35 cellular contexts compared by ENCODE assay signal in genomic region chr4:136471051-136471450, GRCh38.
"Had no signal": no experiment of that assay in that cellular context is flagged by ENCODE, and none has a peak within 500 bp of the region (broad histone marks: within the 10 kb centered on the region; RNA-seq: fewer than 3 reads in every experiment).

No MANE protein-coding gene starts in this region.

- DNase-seq: Karpas-422, Kasumi-1, MG63, MM.1S, MV-4-11, NCI-H1048, NCI-H1092, NCI-H1092 treated with DMSO at 0.1 percent for 48 hours, NCI-H1105, NCI-H1105 treated with DMSO at 0.1 percent for 48 hours, NCI-H1417, NCI-H1417 treated with DMSO at 0.1 percent for 48 hours, NCI-H1436, NCI-H1436 treated with DMSO at 0.1 percent for 48 hours, NCI-H146, NCI-H1694, NCI-H1694 treated with DMSO at 0.1 percent for 48 hours, NCI-H187, NCI-H187 treated with DMSO at 0.1 percent for 48 hours, NCI-H1930, NCI-H2029, NCI-H2029 treated with DMSO at 0.1 percent for 48 hours, NCI-H2081, NCI-H2081 treated with DMSO at 0.1 percent for 48 hours, NCI-H2107, NCI-H2171, NCI-H2171 treated with DMSO at 0.1 percent for 48 hours, NCI-H2227 treated with DMSO at 0.1 percent for 48 hours, NCI-H226, NCI-H345, NCI-H446, NCI-H446 treated with DMSO at 0.1 percent for 48 hours, NCI-H510A, NCI-H510A treated with DMSO at 0.1 percent for 48 hours, NCI-H524 had no signal

- H3K4me3 ChIP-seq: MG63 had no signal

- H3K27me3 ChIP-seq: MG63 had no signal

- H3K9me3 ChIP-seq: MG63 had no signal

- H3K36me3 ChIP-seq: MG63 had no signal
